9 cellular contexts compared by ENCODE assay signal in the genomic region with DNA sequence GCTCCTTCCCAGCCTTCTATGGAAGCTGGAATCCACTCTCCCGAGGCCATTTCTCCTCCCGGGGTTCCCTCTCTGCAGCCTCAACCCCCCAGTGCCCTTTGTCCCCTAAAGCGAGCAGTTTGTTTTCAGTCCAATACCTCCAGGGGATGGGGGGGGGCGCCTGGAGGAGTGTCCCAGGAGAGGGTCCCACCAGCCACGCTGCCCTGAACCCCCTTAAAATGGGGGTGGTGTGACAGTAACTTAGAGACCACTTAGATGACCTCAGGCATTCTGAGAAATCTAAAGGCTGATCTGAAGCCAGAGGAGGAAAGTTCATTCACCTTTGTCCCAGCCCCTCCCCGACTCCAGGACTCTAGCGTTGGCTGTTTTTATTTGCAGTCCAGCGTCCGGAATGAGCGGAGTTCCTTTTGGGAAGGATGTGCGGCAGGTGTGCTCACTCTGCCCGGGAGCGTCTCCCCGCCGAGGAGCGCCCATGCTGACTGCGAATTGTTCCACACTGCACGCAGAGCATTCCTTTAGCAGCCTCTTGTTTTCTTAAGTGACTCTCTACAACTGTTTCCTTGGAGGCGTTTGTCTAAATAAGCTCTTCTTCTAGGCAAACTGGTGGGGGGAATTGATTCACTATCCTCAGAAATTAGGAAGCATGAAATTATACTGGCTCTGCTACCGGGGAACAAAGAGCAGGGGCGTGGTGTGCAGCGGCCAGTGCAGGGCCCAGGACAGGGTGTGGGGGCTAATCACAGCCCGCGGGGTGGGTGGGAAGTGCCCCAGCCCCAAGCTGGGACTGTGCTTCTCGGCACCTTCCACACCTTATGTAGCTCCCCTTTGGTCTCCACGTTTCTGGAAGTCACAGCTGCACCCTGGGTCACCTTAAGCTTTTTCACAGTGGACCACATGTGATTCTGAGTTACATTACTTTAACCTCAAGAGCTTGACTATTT. TPM values are rescaled to one million over a fixed set of nuclear protein-coding genes. Genes with fewer than 3 reads are reported as not detected.
DNase-seq lines count a peak whose midpoint lies in the region; ATAC-seq and TF ChIP-seq lines count a peak whose summit lies in the region.
"Had no signal": no experiment of that assay in that cellular context is flagged by ENCODE, and none has a peak within 500 bp of the region (broad histone marks: within the 10 kb centered on the region; RNA-seq: fewer than 3 reads in every experiment).

No MANE protein-coding gene starts in this region.

- no peak overlapping the region for H3K27ac Mint-ChIP-seq in activated CD4-positive, alpha-beta memory T cell treated with anti-CD3 and anti-CD28 coated beads, Interleukin-2, amount 10 ng/mL, durations not matched to agents 7 days and 5 days

- WGBS in hepatocyte (ENCODE audit: low lambda C conversion rate, missing lambda C conversion rate) = 57% methylated on average over 25 of the region's 26 CpGs

- no peaks in the 10 kb centered on the region for H3K9me2 ChIP-seq in hepatocyte (replicated peaks; ENCODE audit: insufficient read depth)

- H3K27me3 Mint-ChIP-seq in activated CD4-positive, alpha-beta memory T cell treated with anti-CD3 and anti-CD28 coated beads, Interleukin-2, amount 10 ng/mL, durations not matched to agents 7 days and 5 days = no peaks in the 10 kb centered on the region

- H3K36me3 ChIP-seq in ascending aorta = no peaks in the 10 kb centered on the region
- H3K36me3 ChIP-seq in hepatocyte (replicated peaks; ENCODE audit: insufficient read depth, low read depth) = no peaks in the 10 kb centered on the region
- H3K36me3 ChIP-seq in gastrocnemius medialis = no peaks in the 10 kb centered on the region

- H3K4me2 ChIP-seq in hepatocyte = peak overlapping the region; percentile 69

- H3K36me3 Mint-ChIP-seq in activated CD4-positive, alpha-beta memory T cell treated with anti-CD3 and anti-CD28 coated beads, Interleukin-2, amount 10 ng/mL, durations not matched to agents 7 days and 5 days (ENCODE audit: low read depth) = no peaks in the 10 kb centered on the region

- in situ Hi-C loops in gastrocnemius medialis (cut with MboI; ENCODE audit: low sequenced_read_pairs in 4 of 4) = loop anchor here in 2 of 4 donors (25.0 kb wide), 2 partner anchors 221 to 396 kb away; partner anchors contain the start of gene NAMPT (in 1 of the 2)

- POLR2A ChIA-PET in activated CD4-positive, alpha-beta memory T cell treated with anti-CD3 and anti-CD28 coated beads, Interleukin-2, amount 10 ng/mL, durations not matched to agents 7 days and 5 days (lab: Charles Lee) = no interaction called here

- H3K4me1 Mint-ChIP-seq in activated CD4-positive, alpha-beta memory T cell treated with anti-CD3 and anti-CD28 coated beads, Interleukin-2, amount 10 ng/mL, durations not matched to agents 7 days and 5 days = peaks cover 29% of the 10 kb centered on the region

- H3K9me3 ChIP-seq in ascending aorta (no peaks in the 10 kb centered on the region), hepatocyte (ENCODE audit: low read depth) (no peaks in the 10 kb centered on the region), gastrocnemius medialis (no peaks in the 10 kb centered on the region)

- no peaks in the 10 kb centered on the region for H3K79me2 ChIP-seq in hepatocyte

- H3K27ac ChIP-seq in ascending aorta (peak overlapping the region; percentile 68 to 75), hepatocyte (peak overlapping the region; percentile 21), gastrocnemius medialis (peak overlapping the region; percentile 81 to 92 (median 86))

- H3K9me3 Mint-ChIP-seq in activated CD4-positive, alpha-beta memory T cell treated with anti-CD3 and anti-CD28 coated beads, Interleukin-2, amount 10 ng/mL, durations not matched to agents 7 days and 5 days = no peaks in the 10 kb centered on the region

- no peak overlapping the region for H2AFZ ChIP-seq in hepatocyte

- DNase-seq in ELF-1 (ENCODE audit: low read depth, low spot score) = peak; percentile 68
- peak in 1 of 2 donors; percentile 65 for DNase-seq in ascending aorta (ENCODE audit: low spot score in 2 of 2)
- no peak for DNase-seq in hepatocyte (ENCODE audit: low spot score)
- DNase-seq in gastrocnemius medialis = no peak
- DNase-seq in T-helper 1 cell = no peak
- no peak for DNase-seq in activated CD4-positive, alpha-beta memory T cell treated with anti-CD3 and anti-CD28 coated beads, Interleukin-2, amount 10 ng/mL, durations not matched to agents 7 days and 5 days
- DNase-seq: OCI-M1 had no signal

- TF ChIP-seq CTCF in ascending aorta (IDR thresholded peaks at IDR 0.05) = no peak
- no peak for TF ChIP-seq CTCF in hepatocyte (IDR thresholded peaks at IDR 0.05; ENCODE audit: poor library complexity)
- TF ChIP-seq CTCF in gastrocnemius medialis (IDR thresholded peaks at IDR 0.05 in 4 of 5, conservative IDR thresholded peaks at IDR 0.05 in 1 of 5) = no peak

- CTCF ChIA-PET in activated CD4-positive, alpha-beta memory T cell treated with anti-CD3 and anti-CD28 coated beads, Interleukin-2, amount 10 ng/mL, durations not matched to agents 7 days and 5 days (lab: Charles Lee) = interaction anchor here (0.9 kb wide), 2 partner anchors 8 to 89 kb away, joined by 3 to 4 read pairs; no protein-coding TSS in a partner anchor

- intact Hi-C loops in ascending aorta (cut with DNase I) (loop anchor here (1.0 to 10.0 kb wide), 2 partner anchors 46 to 219 kb away; partner anchors contain the start of genes NAMPT and SYPL1), gastrocnemius medialis (cut with DNase I; ENCODE audit: low total_unique reads) (loop anchor here (1.0 to 10.0 kb wide), 3 partner anchors 45 to 219 kb away; partner anchors contain the start of gene NAMPT)

- no peaks in the 10 kb centered on the region for H4K20me1 ChIP-seq in hepatocyte (ENCODE audit: insufficient read depth, poor library complexity, severe bottlenecking)

- H3K4me1 ChIP-seq in ascending aorta = peaks cover 7 to 9% of the 10 kb centered on the region in 2 donors
- H3K4me1 ChIP-seq in hepatocyte (ENCODE audit: insufficient read depth) = peaks cover 20% of the 10 kb centered on the region
- peaks cover 25 to 35% of the 10 kb centered on the region in 2 donors for H3K4me1 ChIP-seq in gastrocnemius medialis

- H3K4me3 ChIP-seq in ascending aorta (peak overlapping the region; percentile 37 to 50), hepatocyte (no peak overlapping the region), gastrocnemius medialis (peak overlapping the region; percentile 35 to 55 (median 48))

- peak; percentile 3 to 24 for ATAC-seq in gastrocnemius medialis
- ATAC-seq in GM19395 (IDR thresholded peaks at IDR 0.05; ENCODE audit: unreplicated experiment) = no peak
- ATAC-seq in HG03139 (IDR thresholded peaks at IDR 0.05; ENCODE audit: unreplicated experiment) = no peak

- H3K27me3 ChIP-seq in ascending aorta (no peaks in the 10 kb centered on the region), hepatocyte (no peaks in the 10 kb centered on the region), gastrocnemius medialis (no peaks in the 10 kb centered on the region)

- no peak overlapping the region for H3K4me3 Mint-ChIP-seq in activated CD4-positive, alpha-beta memory T cell treated with anti-CD3 and anti-CD28 coated beads, Interleukin-2, amount 10 ng/mL, durations not matched to agents 7 days and 5 days

- no peak for TF ChIP-seq POLR2A in gastrocnemius medialis (IDR thresholded peaks at IDR 0.05)

RNA-seq across cellular contexts. Expression of gene SYPL1, which starts 46.3 kb away (rescaled TPM):
- total RNA-seq in ascending aorta = 17.5 TPM
- 94.2 and 103 TPM in 2 replicates for total RNA-seq in hepatocyte
- polyA plus RNA-seq in hepatocyte = 96.9 and 110 TPM in 2 replicates
- total RNA-seq in gastrocnemius medialis = 10 to 100 TPM; 81.5 to 90.9 (median 83.2) TPM
- total RNA-seq in activated CD4-positive, alpha-beta memory T cell treated with anti-CD3 and anti-CD28 coated beads, Interleukin-2, amount 10 ng/mL, durations not matched to agents 7 days and 5 days = 10 to 100 TPM; 37.5 to 38.8 TPM

Comparison
In these comparisons a context has a peak if more than half of its experiments do, and no peak if none do; other contexts are left out.
1. H3K27ac ChIP-seq: peak in every context shown above with its lines; median percentile 86 in gastrocnemius medialis; 72 in ascending aorta; 21 in hepatocyte.
2. ATAC-seq: peak in gastrocnemius medialis (2 of 2); none in GM19395 (single experiment) and HG03139 (single experiment).